1 cellular context compared by ENCODE assay signal in genomic region chr19:43774103-43774939, GRCh38.
TF ChIP-seq lines count a peak whose summit lies in the region.

No MANE protein-coding gene starts in this region.

TF ChIP-seq in K562, 482 proteins besides CTCF, POLR2A, EP300 and RAD21 (continued from another document and continues in another):
- TF ChIP-seq MGA (IDR thresholded peaks at IDR 0.05), result peak; percentile 91
- TF ChIP-seq ELK1 (CRISPR knock-in tag; IDR thresholded peaks at IDR 0.05), result no peak
- TF ChIP-seq TBL1XR1 (IDR thresholded peaks at IDR 0.05; ENCODE audit: low read length in 2 of 2), result peak; percentile 93 to 97
- peak; percentile 98 for TF ChIP-seq POLR2AphosphoS5 (IDR thresholded peaks at IDR 0.05; ENCODE audit: control insufficient read depth, insufficient read depth, low read depth, low read length)
- TF ChIP-seq ZNF280A (IDR thresholded peaks at IDR 0.05; ENCODE audit: low read depth, partially characterized antibody), result no peak
- no peak for TF ChIP-seq BDP1 (IDR thresholded peaks at IDR 0.05; ENCODE audit: insufficient read depth, insufficient read length)
- no peak for TF ChIP-seq SFPQ (IDR thresholded peaks at IDR 0.05; ENCODE audit: low read depth, low read length)
- no peak for TF ChIP-seq MIER1 (IDR thresholded peaks at IDR 0.05; ENCODE audit: low read depth)
- TF ChIP-seq ZNF79 (CRISPR knock-in tag; IDR thresholded peaks at IDR 0.05; ENCODE audit: low read depth), result no peak
- no peak for TF ChIP-seq MECOM (CRISPR knock-in tag; IDR thresholded peaks at IDR 0.05)
- TF ChIP-seq ETS1 (conservative IDR thresholded peaks at IDR 0.05; ENCODE audit: control insufficient read depth, low read depth, low read length), result peak; percentile 97
- TF ChIP-seq FOSL1 (tag; conservative IDR thresholded peaks at IDR 0.05), result peak; percentile 85
- no peak for TF ChIP-seq CSDE1 (IDR thresholded peaks at IDR 0.05)
- no peak for TF ChIP-seq ZNF699 (CRISPR knock-in tag; IDR thresholded peaks at IDR 0.05; ENCODE audit: insufficient replicate concordance)
- no peak for TF ChIP-seq SRSF9 (IDR thresholded peaks at IDR 0.05; ENCODE audit: borderline replicate concordance, low read depth, low read length)
- TF ChIP-seq MLLT1 (IDR thresholded peaks at IDR 0.05), result peak; percentile 82 to 86; a peak in 2 of 4 replicates
- TF ChIP-seq EZH2 (IDR thresholded peaks at IDR 0.05; ENCODE audit: borderline replicate concordance, low read depth, low read length), result no peak
- peak; percentile 33 for TF ChIP-seq SMAD1 (IDR thresholded peaks at IDR 0.05; ENCODE audit: low read depth, low read length, partially characterized antibody)
- peak; percentile 19 to 51; a peak in 1 of 4 replicates for TF ChIP-seq SIN3A (IDR thresholded peaks at IDR 0.05; ENCODE audit: borderline replicate concordance in 2 of 2, control insufficient read depth in 1 of 2, low read depth in 2 of 2, low read length in 2 of 2)
- peak; percentile 98 for TF ChIP-seq GATAD2A (IDR thresholded peaks at IDR 0.05)
- TF ChIP-seq HDAC6 (IDR thresholded peaks at IDR 0.05; ENCODE audit: low read depth, low read length), result no peak
- peak; percentile 88; the same call in 1 of the 2 replicates for TF ChIP-seq KLF6 (CRISPR knock-in tag; IDR thresholded peaks at IDR 0.05; ENCODE audit: borderline replicate concordance)
- no peak for TF ChIP-seq HOMEZ (CRISPR knock-in tag; IDR thresholded peaks at IDR 0.05)
- TF ChIP-seq RREB1 (CRISPR knock-in tag; IDR thresholded peaks at IDR 0.05), result peak; percentile 69; the same call in 1 of the 2 replicates
